ENCODE assay signal across 3 cellular contexts in the genomic region with DNA sequence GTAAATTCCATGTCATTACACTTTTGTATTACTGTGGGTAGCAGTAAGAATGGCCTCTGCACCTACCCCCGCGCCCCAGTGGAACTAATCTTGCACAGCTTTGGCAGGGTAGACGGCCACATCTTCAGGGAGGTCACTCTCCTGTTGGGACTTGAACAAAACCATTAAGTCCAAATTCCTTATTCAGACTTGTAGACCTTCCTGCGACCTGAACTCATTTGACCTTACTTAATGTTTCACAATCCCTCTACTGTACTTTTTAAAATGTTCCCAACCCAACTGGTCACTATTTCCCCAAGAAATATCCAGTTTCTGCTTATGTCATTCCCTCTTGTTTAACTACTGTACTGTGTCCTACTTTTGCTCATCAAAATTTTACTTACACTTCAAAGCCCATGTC.
TF ChIP-seq lines count a peak whose summit lies in the region.

No MANE protein-coding gene starts in this region.

TF ChIP-seq in A549, 52 proteins besides CTCF, POLR2A, EP300 and RAD21:
- TF ChIP-seq, protein P1, sequence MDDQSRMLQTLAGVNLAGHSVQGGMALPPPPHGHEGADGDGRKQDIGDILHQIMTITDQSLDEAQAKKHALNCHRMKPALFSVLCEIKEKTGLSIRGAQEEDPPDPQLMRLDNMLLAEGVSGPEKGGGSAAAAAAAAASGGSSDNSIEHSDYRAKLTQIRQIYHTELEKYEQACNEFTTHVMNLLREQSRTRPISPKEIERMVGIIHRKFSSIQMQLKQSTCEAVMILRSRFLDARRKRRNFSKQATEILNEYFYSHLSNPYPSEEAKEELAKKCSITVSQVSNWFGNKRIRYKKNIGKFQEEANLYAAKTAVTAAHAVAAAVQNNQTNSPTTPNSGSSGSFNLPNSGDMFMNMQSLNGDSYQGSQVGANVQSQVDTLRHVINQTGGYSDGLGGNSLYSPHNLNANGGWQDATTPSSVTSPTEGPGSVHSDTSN (IDR thresholded peaks at IDR 0.05) = no peak
- TF ChIP-seq MAX (IDR thresholded peaks at IDR 0.05) (no peak), ZSCAN20 (CRISPR knock-in tag; IDR thresholded peaks at IDR 0.05) (no peak)
TF ChIP-seq in A549: peak in this region for 0.

TF ChIP-seq in GM12878, 131 proteins besides CTCF, POLR2A, EP300 and RAD21 (continues in another document):
- TF ChIP-seq JUNB (IDR thresholded peaks at IDR 0.05) = no peak
- no peak for TF ChIP-seq LARP7 (IDR thresholded peaks at IDR 0.05)
- no peak for TF ChIP-seq YBX1 (IDR thresholded peaks at IDR 0.05)
- TF ChIP-seq SMAD5 (IDR thresholded peaks at IDR 0.05; ENCODE audit: low read depth) = no peak
- TF ChIP-seq CUX1 (IDR thresholded peaks at IDR 0.05; ENCODE audit: insufficient replicate concordance, low read depth, low read length) = no peak
- no peak for TF ChIP-seq PRDM15 (CRISPR knock-in tag; IDR thresholded peaks at IDR 0.05)
- TF ChIP-seq BHLHE40 (IDR thresholded peaks at IDR 0.05; ENCODE audit: borderline replicate concordance in 1 of 2, low read depth in 2 of 2, low read length in 1 of 2) = no peak
- no peak for TF ChIP-seq EGR1 (IDR thresholded peaks at IDR 0.05; ENCODE audit: borderline replicate concordance in 1 of 2, low read depth in 2 of 2, low read length in 2 of 2)
- no peak for TF ChIP-seq JUND (IDR thresholded peaks at IDR 0.05; ENCODE audit: low read depth, low read length)
- no peak for TF ChIP-seq POU2F2 (IDR thresholded peaks at IDR 0.05; ENCODE audit: borderline replicate concordance, low read depth, low read length)
- no peak for TF ChIP-seq BRCA1 (IDR thresholded peaks at IDR 0.05; ENCODE audit: low read depth, low read length)
- TF ChIP-seq EED (IDR thresholded peaks at IDR 0.05; ENCODE audit: low read depth) = no peak
- no peak for TF ChIP-seq SPI1 (IDR thresholded peaks at IDR 0.05; ENCODE audit: borderline replicate concordance, insufficient read depth, low read depth, low read length)

TF ChIP-seq in liver, 16 proteins besides CTCF, POLR2A, EP300 and RAD21:
- TF ChIP-seq EGR1 (IDR thresholded peaks at IDR 0.05; ENCODE audit: low read depth in 2 of 2) = no peak
- TF ChIP-seq RXRA (IDR thresholded peaks at IDR 0.05) = peak; percentile 43 to 45
